8 cellular contexts compared by ENCODE assay signal in genomic region chr2:61469424-61470121, GRCh38. TPM values are rescaled to one million over a fixed set of nuclear protein-coding genes. Genes with fewer than 3 reads are reported as not detected.
DNase-seq lines count a peak whose midpoint lies in the region; ATAC-seq and TF ChIP-seq lines count a peak whose summit lies in the region.

No MANE protein-coding gene starts in this region.

- peaks cover 48% of the 10 kb centered on the region for H3K4me1 Mint-ChIP-seq in activated T-cell treated with anti-CD3 and anti-CD28 coated beads, Interleukin-2, amount 50 U/mL, for 24 hours (ENCODE audit: low read depth)
- peaks cover 33% of the 10 kb centered on the region for H3K4me1 Mint-ChIP-seq in WTC11

- no peaks in the 10 kb centered on the region for H3K4me1 ChIP-seq in right cardiac atrium (ENCODE audit: control insufficient read depth, insufficient read depth, low read length)

- H3K27me3 Mint-ChIP-seq in activated T-cell treated with anti-CD3 and anti-CD28 coated beads, Interleukin-2, amount 50 U/mL, for 24 hours: no peaks in the 10 kb centered on the region
- H3K27me3 Mint-ChIP-seq in WTC11 (ENCODE audit: low read depth): no peaks in the 10 kb centered on the region

- peak overlapping the region; percentile 95 for H3K27ac Mint-ChIP-seq in activated T-cell treated with anti-CD3 and anti-CD28 coated beads, Interleukin-2, amount 50 U/mL, for 24 hours
- peak overlapping the region; percentile 93 for H3K27ac Mint-ChIP-seq in WTC11

- H3K36me3 Mint-ChIP-seq in activated T-cell treated with anti-CD3 and anti-CD28 coated beads, Interleukin-2, amount 50 U/mL, for 24 hours (ENCODE audit: low read depth): peaks cover 56% of the 10 kb centered on the region
- H3K36me3 Mint-ChIP-seq in WTC11: peaks cover 20% of the 10 kb centered on the region

- no peak for ATAC-seq in WTC11
- no peak for ATAC-seq in right cardiac atrium
- no peak for ATAC-seq in GM19397 (IDR thresholded peaks at IDR 0.05; ENCODE audit: unreplicated experiment)
- no peak for ATAC-seq in GM18519 (IDR thresholded peaks at IDR 0.05; ENCODE audit: low FRiP score, unreplicated experiment)

- POLR2A ChIA-PET in WTC11 (lab: Charles Lee): no interaction called here

- no peak for DNase-seq in activated T-cell treated with anti-CD3 and anti-CD28 coated beads, Interleukin-2, amount 50 U/mL, for 24 hours
- DNase-seq in activated T-cell treated with anti-CD3 and anti-CD28 coated beads, Interleukin-2, amount 50 U/mL, for 1 hour: no peak
- DNase-seq in WTC11 (ENCODE audit: low spot score) (no peak), right cardiac atrium (no peak), OCI-M2 (lab: John Stamatoyannopoulos, UW; ENCODE audit: unreplicated experiment) (no peak)

- H3K9me3 ChIP-seq in right cardiac atrium (ENCODE audit: control insufficient read depth, low read length): no peaks in the 10 kb centered on the region

- intact Hi-C loops in right cardiac atrium (cut with DNase I): no loop called here

- H3K4me3 Mint-ChIP-seq in activated T-cell treated with anti-CD3 and anti-CD28 coated beads, Interleukin-2, amount 50 U/mL, for 24 hours: peak overlapping the region; percentile 92
- peak overlapping the region; percentile 89 for H3K4me3 Mint-ChIP-seq in WTC11

- H3K27me3 ChIP-seq in right cardiac atrium (ENCODE audit: control insufficient read depth, insufficient read depth): no peaks in the 10 kb centered on the region

- WGBS in right cardiac atrium: 7% methylated on average over 8 of the region's 8 CpGs

- CTCF ChIA-PET in WTC11 (lab: Charles Lee): interaction anchor here (1.2 kb wide), 1 partner anchor 43 kb away, joined by 3 read pairs; no protein-coding TSS in a partner anchor

- H3K4me3 ChIP-seq in right cardiac atrium (ENCODE audit: low read length): peak overlapping the region; percentile 92
- peak overlapping the region; percentile 53 to 93 (median 81) for H3K4me3 ChIP-seq in skin epidermis

- H3K9me3 Mint-ChIP-seq in activated T-cell treated with anti-CD3 and anti-CD28 coated beads, Interleukin-2, amount 50 U/mL, for 24 hours: no peaks in the 10 kb centered on the region
- H3K9me3 Mint-ChIP-seq in WTC11: no peaks in the 10 kb centered on the region

- no peak for TF ChIP-seq CTCF in WTC11 (IDR thresholded peaks at IDR 0.05)

- peak overlapping the region; percentile 94 for H3K27ac ChIP-seq in right cardiac atrium (ENCODE audit: low read length)
- H3K27ac ChIP-seq in skin epidermis: peak overlapping the region; percentile 86 to 100 (median 99)

TF ChIP-seq in WTC11, 78 proteins besides CTCF, POLR2A, EP300 and RAD21:
- no peak for TF ChIP-seq SP1 (CRISPR knock-in tag; conservative IDR thresholded peaks at IDR 0.05)
- no peak for TF ChIP-seq GABPB1 (CRISPR knock-in tag; IDR thresholded peaks at IDR 0.05)
- no peak for TF ChIP-seq ZNF423 (CRISPR knock-in tag; IDR thresholded peaks at IDR 0.05)
- no peak for TF ChIP-seq STAT6 (CRISPR knock-in tag; conservative IDR thresholded peaks at IDR 0.05; ENCODE audit: low read depth)
- TF ChIP-seq ZNF219 (CRISPR knock-in tag; IDR thresholded peaks at IDR 0.05; ENCODE audit: borderline replicate concordance): no peak
- TF ChIP-seq ATF2 (CRISPR knock-in tag; IDR thresholded peaks at IDR 0.05; ENCODE audit: borderline replicate concordance, low read depth): no peak
- TF ChIP-seq IRF2 (CRISPR knock-in tag; IDR thresholded peaks at IDR 0.05; ENCODE audit: borderline replicate concordance, low read depth): no peak
- TF ChIP-seq JUN (CRISPR knock-in tag; IDR thresholded peaks at IDR 0.05): no peak
- TF ChIP-seq NFATC4 (CRISPR knock-in tag; IDR thresholded peaks at IDR 0.05): no peak
- TF ChIP-seq FOXP1 (CRISPR knock-in tag; IDR thresholded peaks at IDR 0.05; ENCODE audit: borderline replicate concordance): no peak
- no peak for TF ChIP-seq ZNF425 (CRISPR knock-in tag; conservative IDR thresholded peaks at IDR 0.05)
- TF ChIP-seq PRDM15 (CRISPR knock-in tag; IDR thresholded peaks at IDR 0.05): no peak
- no peak for TF ChIP-seq SOX15 (CRISPR knock-in tag; IDR thresholded peaks at IDR 0.05)
- no peak for TF ChIP-seq ZNF317 (CRISPR knock-in tag; IDR thresholded peaks at IDR 0.05; ENCODE audit: borderline replicate concordance, low read depth)
- TF ChIP-seq ZNF671 (CRISPR knock-in tag; IDR thresholded peaks at IDR 0.05): no peak

RNA-seq across cellular contexts. Expression of gene USP34, which starts 1.3 kb away (rescaled TPM):
- total RNA-seq in WTC11 (2021): 87.4 to 96.2 TPM (median 92.3 TPM) in 3 replicates
- 10 to 100 TPM; 58.8 to 78.0 (median 63.9) TPM for total RNA-seq in right cardiac atrium
- polyA plus RNA-seq in right cardiac atrium: 37.3 TPM
